In the genomic region with DNA sequence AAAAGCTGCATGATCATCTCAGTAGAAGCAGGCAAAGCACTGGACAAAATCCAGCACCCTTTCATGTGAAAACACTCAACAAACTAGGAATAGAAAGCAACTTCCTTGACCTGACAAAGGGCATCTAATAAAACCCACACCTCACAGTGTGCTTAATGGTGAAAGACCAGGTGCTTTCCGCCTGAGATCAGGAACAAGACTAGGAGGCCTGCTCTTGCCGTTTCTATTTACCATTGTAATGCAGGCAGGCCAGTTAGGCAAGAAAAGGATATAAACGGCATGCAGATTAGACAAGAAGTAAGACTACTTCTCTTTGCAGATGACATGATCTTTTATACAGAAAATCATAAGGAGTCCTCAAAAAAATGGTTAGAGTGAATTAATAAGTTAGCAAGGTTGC, we compare ENCODE assay signal across 2 cellular contexts.
TF ChIP-seq lines count a peak whose summit lies in the region.

No MANE protein-coding gene starts in this region.

TF ChIP-seq in GM23338, 12 proteins besides CTCF, POLR2A, EP300 and RAD21:
- TF ChIP-seq, protein P1, sequence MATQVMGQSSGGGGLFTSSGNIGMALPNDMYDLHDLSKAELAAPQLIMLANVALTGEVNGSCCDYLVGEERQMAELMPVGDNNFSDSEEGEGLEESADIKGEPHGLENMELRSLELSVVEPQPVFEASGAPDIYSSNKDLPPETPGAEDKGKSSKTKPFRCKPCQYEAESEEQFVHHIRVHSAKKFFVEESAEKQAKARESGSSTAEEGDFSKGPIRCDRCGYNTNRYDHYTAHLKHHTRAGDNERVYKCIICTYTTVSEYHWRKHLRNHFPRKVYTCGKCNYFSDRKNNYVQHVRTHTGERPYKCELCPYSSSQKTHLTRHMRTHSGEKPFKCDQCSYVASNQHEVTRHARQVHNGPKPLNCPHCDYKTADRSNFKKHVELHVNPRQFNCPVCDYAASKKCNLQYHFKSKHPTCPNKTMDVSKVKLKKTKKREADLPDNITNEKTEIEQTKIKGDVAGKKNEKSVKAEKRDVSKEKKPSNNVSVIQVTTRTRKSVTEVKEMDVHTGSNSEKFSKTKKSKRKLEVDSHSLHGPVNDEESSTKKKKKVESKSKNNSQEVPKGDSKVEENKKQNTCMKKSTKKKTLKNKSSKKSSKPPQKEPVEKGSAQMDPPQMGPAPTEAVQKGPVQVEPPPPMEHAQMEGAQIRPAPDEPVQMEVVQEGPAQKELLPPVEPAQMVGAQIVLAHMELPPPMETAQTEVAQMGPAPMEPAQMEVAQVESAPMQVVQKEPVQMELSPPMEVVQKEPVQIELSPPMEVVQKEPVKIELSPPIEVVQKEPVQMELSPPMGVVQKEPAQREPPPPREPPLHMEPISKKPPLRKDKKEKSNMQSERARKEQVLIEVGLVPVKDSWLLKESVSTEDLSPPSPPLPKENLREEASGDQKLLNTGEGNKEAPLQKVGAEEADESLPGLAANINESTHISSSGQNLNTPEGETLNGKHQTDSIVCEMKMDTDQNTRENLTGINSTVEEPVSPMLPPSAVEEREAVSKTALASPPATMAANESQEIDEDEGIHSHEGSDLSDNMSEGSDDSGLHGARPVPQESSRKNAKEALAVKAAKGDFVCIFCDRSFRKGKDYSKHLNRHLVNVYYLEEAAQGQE (IDR thresholded peaks at IDR 0.05; ENCODE audit: unreplicated experiment) = no peak
- TF ChIP-seq POLR2AphosphoS5 (IDR thresholded peaks at IDR 0.05; ENCODE audit: low read depth) (no peak), STAT1 (IDR thresholded peaks at IDR 0.05; ENCODE audit: unreplicated experiment) (no peak), CREB1 (CRISPR knock-in tag; IDR thresholded peaks at IDR 0.05; ENCODE audit: low read depth) (no peak), NANOG (IDR thresholded peaks at IDR 0.05; ENCODE audit: borderline replicate concordance) (no peak), ZNF114 (CRISPR knock-in tag; IDR thresholded peaks at IDR 0.05) (no peak)
- TF ChIP-seq, protein P2, sequence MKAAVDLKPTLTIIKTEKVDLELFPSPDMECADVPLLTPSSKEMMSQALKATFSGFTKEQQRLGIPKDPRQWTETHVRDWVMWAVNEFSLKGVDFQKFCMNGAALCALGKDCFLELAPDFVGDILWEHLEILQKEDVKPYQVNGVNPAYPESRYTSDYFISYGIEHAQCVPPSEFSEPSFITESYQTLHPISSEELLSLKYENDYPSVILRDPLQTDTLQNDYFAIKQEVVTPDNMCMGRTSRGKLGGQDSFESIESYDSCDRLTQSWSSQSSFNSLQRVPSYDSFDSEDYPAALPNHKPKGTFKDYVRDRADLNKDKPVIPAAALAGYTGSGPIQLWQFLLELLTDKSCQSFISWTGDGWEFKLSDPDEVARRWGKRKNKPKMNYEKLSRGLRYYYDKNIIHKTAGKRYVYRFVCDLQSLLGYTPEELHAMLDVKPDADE (IDR thresholded peaks at IDR 0.05) = no peak
TF ChIP-seq in GM23338: peak in this region for 0.

TF ChIP-seq in K562, 482 proteins besides CTCF, POLR2A, EP300 and RAD21:
- TF ChIP-seq, protein P3, sequence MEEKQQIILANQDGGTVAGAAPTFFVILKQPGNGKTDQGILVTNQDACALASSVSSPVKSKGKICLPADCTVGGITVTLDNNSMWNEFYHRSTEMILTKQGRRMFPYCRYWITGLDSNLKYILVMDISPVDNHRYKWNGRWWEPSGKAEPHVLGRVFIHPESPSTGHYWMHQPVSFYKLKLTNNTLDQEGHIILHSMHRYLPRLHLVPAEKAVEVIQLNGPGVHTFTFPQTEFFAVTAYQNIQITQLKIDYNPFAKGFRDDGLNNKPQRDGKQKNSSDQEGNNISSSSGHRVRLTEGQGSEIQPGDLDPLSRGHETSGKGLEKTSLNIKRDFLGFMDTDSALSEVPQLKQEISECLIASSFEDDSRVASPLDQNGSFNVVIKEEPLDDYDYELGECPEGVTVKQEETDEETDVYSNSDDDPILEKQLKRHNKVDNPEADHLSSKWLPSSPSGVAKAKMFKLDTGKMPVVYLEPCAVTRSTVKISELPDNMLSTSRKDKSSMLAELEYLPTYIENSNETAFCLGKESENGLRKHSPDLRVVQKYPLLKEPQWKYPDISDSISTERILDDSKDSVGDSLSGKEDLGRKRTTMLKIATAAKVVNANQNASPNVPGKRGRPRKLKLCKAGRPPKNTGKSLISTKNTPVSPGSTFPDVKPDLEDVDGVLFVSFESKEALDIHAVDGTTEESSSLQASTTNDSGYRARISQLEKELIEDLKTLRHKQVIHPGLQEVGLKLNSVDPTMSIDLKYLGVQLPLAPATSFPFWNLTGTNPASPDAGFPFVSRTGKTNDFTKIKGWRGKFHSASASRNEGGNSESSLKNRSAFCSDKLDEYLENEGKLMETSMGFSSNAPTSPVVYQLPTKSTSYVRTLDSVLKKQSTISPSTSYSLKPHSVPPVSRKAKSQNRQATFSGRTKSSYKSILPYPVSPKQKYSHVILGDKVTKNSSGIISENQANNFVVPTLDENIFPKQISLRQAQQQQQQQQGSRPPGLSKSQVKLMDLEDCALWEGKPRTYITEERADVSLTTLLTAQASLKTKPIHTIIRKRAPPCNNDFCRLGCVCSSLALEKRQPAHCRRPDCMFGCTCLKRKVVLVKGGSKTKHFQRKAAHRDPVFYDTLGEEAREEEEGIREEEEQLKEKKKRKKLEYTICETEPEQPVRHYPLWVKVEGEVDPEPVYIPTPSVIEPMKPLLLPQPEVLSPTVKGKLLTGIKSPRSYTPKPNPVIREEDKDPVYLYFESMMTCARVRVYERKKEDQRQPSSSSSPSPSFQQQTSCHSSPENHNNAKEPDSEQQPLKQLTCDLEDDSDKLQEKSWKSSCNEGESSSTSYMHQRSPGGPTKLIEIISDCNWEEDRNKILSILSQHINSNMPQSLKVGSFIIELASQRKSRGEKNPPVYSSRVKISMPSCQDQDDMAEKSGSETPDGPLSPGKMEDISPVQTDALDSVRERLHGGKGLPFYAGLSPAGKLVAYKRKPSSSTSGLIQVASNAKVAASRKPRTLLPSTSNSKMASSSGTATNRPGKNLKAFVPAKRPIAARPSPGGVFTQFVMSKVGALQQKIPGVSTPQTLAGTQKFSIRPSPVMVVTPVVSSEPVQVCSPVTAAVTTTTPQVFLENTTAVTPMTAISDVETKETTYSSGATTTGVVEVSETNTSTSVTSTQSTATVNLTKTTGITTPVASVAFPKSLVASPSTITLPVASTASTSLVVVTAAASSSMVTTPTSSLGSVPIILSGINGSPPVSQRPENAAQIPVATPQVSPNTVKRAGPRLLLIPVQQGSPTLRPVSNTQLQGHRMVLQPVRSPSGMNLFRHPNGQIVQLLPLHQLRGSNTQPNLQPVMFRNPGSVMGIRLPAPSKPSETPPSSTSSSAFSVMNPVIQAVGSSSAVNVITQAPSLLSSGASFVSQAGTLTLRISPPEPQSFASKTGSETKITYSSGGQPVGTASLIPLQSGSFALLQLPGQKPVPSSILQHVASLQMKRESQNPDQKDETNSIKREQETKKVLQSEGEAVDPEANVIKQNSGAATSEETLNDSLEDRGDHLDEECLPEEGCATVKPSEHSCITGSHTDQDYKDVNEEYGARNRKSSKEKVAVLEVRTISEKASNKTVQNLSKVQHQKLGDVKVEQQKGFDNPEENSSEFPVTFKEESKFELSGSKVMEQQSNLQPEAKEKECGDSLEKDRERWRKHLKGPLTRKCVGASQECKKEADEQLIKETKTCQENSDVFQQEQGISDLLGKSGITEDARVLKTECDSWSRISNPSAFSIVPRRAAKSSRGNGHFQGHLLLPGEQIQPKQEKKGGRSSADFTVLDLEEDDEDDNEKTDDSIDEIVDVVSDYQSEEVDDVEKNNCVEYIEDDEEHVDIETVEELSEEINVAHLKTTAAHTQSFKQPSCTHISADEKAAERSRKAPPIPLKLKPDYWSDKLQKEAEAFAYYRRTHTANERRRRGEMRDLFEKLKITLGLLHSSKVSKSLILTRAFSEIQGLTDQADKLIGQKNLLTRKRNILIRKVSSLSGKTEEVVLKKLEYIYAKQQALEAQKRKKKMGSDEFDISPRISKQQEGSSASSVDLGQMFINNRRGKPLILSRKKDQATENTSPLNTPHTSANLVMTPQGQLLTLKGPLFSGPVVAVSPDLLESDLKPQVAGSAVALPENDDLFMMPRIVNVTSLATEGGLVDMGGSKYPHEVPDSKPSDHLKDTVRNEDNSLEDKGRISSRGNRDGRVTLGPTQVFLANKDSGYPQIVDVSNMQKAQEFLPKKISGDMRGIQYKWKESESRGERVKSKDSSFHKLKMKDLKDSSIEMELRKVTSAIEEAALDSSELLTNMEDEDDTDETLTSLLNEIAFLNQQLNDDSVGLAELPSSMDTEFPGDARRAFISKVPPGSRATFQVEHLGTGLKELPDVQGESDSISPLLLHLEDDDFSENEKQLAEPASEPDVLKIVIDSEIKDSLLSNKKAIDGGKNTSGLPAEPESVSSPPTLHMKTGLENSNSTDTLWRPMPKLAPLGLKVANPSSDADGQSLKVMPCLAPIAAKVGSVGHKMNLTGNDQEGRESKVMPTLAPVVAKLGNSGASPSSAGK (IDR thresholded peaks at IDR 0.05) = 0 out of 2 replicates have a peak, but pooled peaks have one; percentile 14
- no peak for TF ChIP-seq STAT5B (CRISPR knock-in tag; IDR thresholded peaks at IDR 0.05)
TF ChIP-seq in K562: peak in this region for 1.
